In genomic region chr4:110510955-110511544, GRCh38 we compare ENCODE assay signal across 8 cellular contexts. TPM values are rescaled to one million over a fixed set of nuclear protein-coding genes. Genes with fewer than 3 reads are reported as not detected.
DNase-seq lines count a peak whose midpoint lies in the region; ATAC-seq and TF ChIP-seq lines count a peak whose summit lies in the region.

No MANE protein-coding gene starts in this region.

- H3K27me3 Mint-ChIP-seq in Caco-2 (ENCODE audit: insufficient read depth, unreplicated experiment) = no peaks in the 10 kb centered on the region

- H3K9me2 ChIP-seq in MM.1S (replicated peaks; ENCODE audit: insufficient read depth, low read length) (no peaks in the 10 kb centered on the region), SK-N-SH (no peaks in the 10 kb centered on the region)

- H3K23ac ChIP-seq in neuronal stem cell (ENCODE audit: low read depth, low read length, poor library complexity) = no peak overlapping the region

- TF ChIP-seq EP300 in SK-N-SH (IDR thresholded peaks at IDR 0.05; ENCODE audit: borderline replicate concordance in 1 of 2, low read depth in 1 of 2, low read length in 1 of 2) = no peak

- no peak overlapping the region for H3K9ac ChIP-seq in MM.1S (ENCODE audit: low read length)
- no peak overlapping the region for H3K9ac ChIP-seq in SK-N-SH
- no peak overlapping the region for H3K9ac ChIP-seq in neuronal stem cell (ENCODE audit: low read depth, low read length, poor library complexity)

- H3K36me3 Mint-ChIP-seq in Caco-2 (ENCODE audit: insufficient read depth, unreplicated experiment) = no peaks in the 10 kb centered on the region

- H3K4me3 ChIP-seq in Caco-2 (ENCODE audit: low read depth, low read length) (no peak overlapping the region), MM.1S (ENCODE audit: low read length) (no peak overlapping the region), SK-N-SH (ENCODE audit: low read depth in 2 of 2, low read length in 1 of 2) (no peak overlapping the region; a peak in 1 of 4 replicates), neuronal stem cell (ENCODE audit: low read length in 2 of 2) (no peak overlapping the region)

- no peaks in the 10 kb centered on the region for H3K27me3 ChIP-seq in Caco-2 (replicated peaks; ENCODE audit: control insufficient read depth, insufficient read depth, low read length)
- no peaks in the 10 kb centered on the region for H3K27me3 ChIP-seq in MM.1S (replicated peaks; ENCODE audit: insufficient read depth, low read length)
- H3K27me3 ChIP-seq in SK-N-SH (ENCODE audit: insufficient read depth) = no peaks in the 10 kb centered on the region
- no peaks in the 10 kb centered on the region for H3K27me3 ChIP-seq in neuronal stem cell (ENCODE audit: control insufficient read depth in 3 of 3, insufficient read depth in 3 of 3, low read depth in 1 of 3, low read length in 3 of 3)

- POLR2A ChIA-PET in Caco-2 (lab: Charles Lee) = no interaction called here
- POLR2A ChIA-PET in SK-N-SH (lab: Yijun Ruan, JAX) = no interaction called here

- CTCF ChIA-PET in Caco-2 (lab: Charles Lee) = interaction anchor here (3.9 kb wide), 1 partner anchor 167 kb away, joined by 81 read pairs; no protein-coding TSS in a partner anchor
- CTCF ChIA-PET in SK-N-SH (lab: Yijun Ruan, JAX) = interaction anchor here (0.5 to 18.9 kb wide), 41 partner anchors 10 to 1708 kb away, joined by 3 to 591 read pairs (median 3); partner anchors contain the start of gene ELOVL6

- no peak overlapping the region for H2BK12ac ChIP-seq in neuronal stem cell (ENCODE audit: low read length)

- H2BK5ac ChIP-seq in neuronal stem cell (ENCODE audit: low read length) = no peak overlapping the region

- H3K4me2 ChIP-seq in MM.1S (ENCODE audit: low read depth, low read length) = no peak overlapping the region
- no peak overlapping the region for H3K4me2 ChIP-seq in SK-N-SH
- no peak overlapping the region for H3K4me2 ChIP-seq in neuronal stem cell (ENCODE audit: insufficient read depth, low read length, poor library complexity, severe bottlenecking)

- H4K20me1 ChIP-seq in MM.1S (ENCODE audit: insufficient read depth, low read length) = no peaks in the 10 kb centered on the region
- no peaks in the 10 kb centered on the region for H4K20me1 ChIP-seq in SK-N-SH (ENCODE audit: insufficient read depth)

- DNase-seq in Caco-2 (peak in 1 of 2 experiments; percentile 38), MM.1S (peak; percentile 79), SK-N-SH (peak; percentile 40), fibroblast of gingiva (ENCODE audit: low read depth) (peak; percentile 53), neuronal stem cell (ENCODE audit: low spot score) (peak; percentile 58)
- DNase-seq in activated T-cell treated with anti-CD3 and anti-CD28 coated beads, Interleukin-2, amount 50 U/mL, for 1 hour = no peak

- no peak overlapping the region for H4K91ac ChIP-seq in neuronal stem cell (ENCODE audit: low read depth, low read length, poor library complexity)

- intact Hi-C loops in Caco-2 (cut with micrococcal nuclease; ENCODE audit: unreplicated experiment) = loop anchor here (1.0 to 2.0 kb wide), 5 partner anchors 30 to 512 kb away; no protein-coding TSS in a partner anchor

- no peak overlapping the region for H2BK15ac ChIP-seq in neuronal stem cell (ENCODE audit: low read length)

- H2BK120ac ChIP-seq in neuronal stem cell (ENCODE audit: low read depth, low read length) = no peak overlapping the region

- H3K9me3 Mint-ChIP-seq in Caco-2 (ENCODE audit: unreplicated experiment) = no peaks in the 10 kb centered on the region

- TF ChIP-seq RAD21 in SK-N-SH (IDR thresholded peaks at IDR 0.05; ENCODE audit: low read length) = peak; percentile 78

- H3K27ac ChIP-seq in MM.1S (ENCODE audit: low read length) (no peak overlapping the region), SK-N-SH (ENCODE audit: low read depth in 2 of 2, low read length in 1 of 2) (no peak overlapping the region), neuronal stem cell (replicated peaks; ENCODE audit: low read length) (no peak overlapping the region)

- no peak overlapping the region for H3K4me3 Mint-ChIP-seq in Caco-2 (ENCODE audit: unreplicated experiment)

- ATAC-seq in GM21360 (IDR thresholded peaks at IDR 0.05; ENCODE audit: unreplicated experiment) (peak; percentile 45), HG02571 (IDR thresholded peaks at IDR 0.05; ENCODE audit: unreplicated experiment) (no peak)

- no peaks in the 10 kb centered on the region for H3K4me1 Mint-ChIP-seq in Caco-2 (ENCODE audit: low read depth, unreplicated experiment)

- WGBS in SK-N-SH (ENCODE audit: low lambda C conversion rate) = 7% methylated on average over 4 of the region's 4 CpGs
- no CpG with 5 or more reads among the region's 4 CpGs for WGBS in neuronal stem cell (ENCODE audit: extremely low coverage in 2 of 2, insufficient read length in 2 of 2, insufficient replicate concordance in 1 of 2), 2 donors

- no peak overlapping the region for H3K14ac ChIP-seq in neuronal stem cell (ENCODE audit: low read length)

- H3K18ac ChIP-seq in neuronal stem cell (ENCODE audit: low read length) = no peak overlapping the region

- H2AK5ac ChIP-seq in neuronal stem cell (ENCODE audit: low read depth, low read length) = no peak overlapping the region

- H3K36me3 ChIP-seq in Caco-2 (ENCODE audit: control insufficient read depth, insufficient read depth, low read length) = no peaks in the 10 kb centered on the region
- H3K36me3 ChIP-seq in MM.1S (replicated peaks; ENCODE audit: insufficient read depth, low read length) = no peaks in the 10 kb centered on the region
- no peaks in the 10 kb centered on the region for H3K36me3 ChIP-seq in SK-N-SH (replicated peaks in 1 of 2; ENCODE audit: control insufficient read depth in 1 of 2, insufficient read depth in 2 of 2, low read length in 1 of 2)
- no peaks in the 10 kb centered on the region for H3K36me3 ChIP-seq in neuronal stem cell (replicated peaks in 1 of 2; ENCODE audit: control insufficient read depth in 2 of 2, insufficient read depth in 2 of 2, low read length in 2 of 2)

- no peaks in the 10 kb centered on the region for H3K79me1 ChIP-seq in neuronal stem cell (ENCODE audit: low read depth, low read length)

- H3K4me1 ChIP-seq in Caco-2 = no peaks in the 10 kb centered on the region
- H3K4me1 ChIP-seq in MM.1S (ENCODE audit: low read length) = peaks cover 6% of the 10 kb centered on the region; the same call in 1 of the 2 replicates
- H3K4me1 ChIP-seq in SK-N-SH (ENCODE audit: control insufficient read depth in 1 of 2, insufficient read depth in 2 of 2, low read depth in 1 of 2, low read length in 1 of 2) = no peaks in the 10 kb centered on the region; a peak in 1 of 4 replicates
- no peaks in the 10 kb centered on the region for H3K4me1 ChIP-seq in neuronal stem cell (ENCODE audit: control insufficient read depth in 2 of 2, insufficient read depth in 1 of 2, low read depth in 1 of 2, low read length in 2 of 2)

- BruUV-seq in Caco-2 (replicated peaks; lab: Mats Ljungman, UMichigan) = no TSS peak

- peaks cover 7% of the 10 kb centered on the region; the same call in 1 of the 2 replicates for H3F3A ChIP-seq in MM.1S (ENCODE audit: insufficient read depth, low read length)
- H3F3A ChIP-seq in SK-N-SH (replicated peaks; ENCODE audit: insufficient read depth) = no peaks in the 10 kb centered on the region

- no peak overlapping the region for H2AFZ ChIP-seq in MM.1S (ENCODE audit: low read length)
- no peak overlapping the region for H2AFZ ChIP-seq in SK-N-SH (ENCODE audit: low read depth)
- H2AFZ ChIP-seq in neuronal stem cell (ENCODE audit: low read length) = no peak overlapping the region

- H3K9me3 ChIP-seq in Caco-2 (no peaks in the 10 kb centered on the region), MM.1S (replicated peaks; ENCODE audit: insufficient read depth, low read length) (no peaks in the 10 kb centered on the region), SK-N-SH (no peaks in the 10 kb centered on the region), neuronal stem cell (replicated peaks in 1 of 2; ENCODE audit: control insufficient read depth in 2 of 2, insufficient read depth in 1 of 2, low read depth in 1 of 2, low read length in 2 of 2) (no peaks in the 10 kb centered on the region)

- H3K79me2 ChIP-seq in MM.1S (ENCODE audit: low read length) = no peaks in the 10 kb centered on the region
- H3K79me2 ChIP-seq in SK-N-SH (ENCODE audit: insufficient read depth) = no peaks in the 10 kb centered on the region

- no peak overlapping the region for H4K8ac ChIP-seq in neuronal stem cell (ENCODE audit: low read depth, low read length)

- TF ChIP-seq CTCF in Caco-2 (IDR thresholded peaks at IDR 0.05; ENCODE audit: insufficient read depth in 1 of 2, low read depth in 1 of 2, low read length in 1 of 2, severe bottlenecking in 1 of 2, unreplicated experiment in 1 of 2) (peak; percentile 56 to 60), MM.1S (IDR thresholded peaks at IDR 0.05; ENCODE audit: low read length) (peak; percentile 59), SK-N-SH (IDR thresholded peaks at IDR 0.05) (peak; percentile 84)

- H3K27ac Mint-ChIP-seq in Caco-2 (ENCODE audit: unreplicated experiment) = no peak overlapping the region

- no peak overlapping the region for H3K4ac ChIP-seq in neuronal stem cell (ENCODE audit: low read length)

TF ChIP-seq in SK-N-SH, 30 proteins besides CTCF, POLR2A, EP300 and RAD21:
- TF ChIP-seq SMC3 (IDR thresholded peaks at IDR 0.05; ENCODE audit: low read depth, low read length) (peak; percentile 51), FOXM1 (IDR thresholded peaks at IDR 0.05; ENCODE audit: low read depth) (no peak), ELF1 (IDR thresholded peaks at IDR 0.05) (no peak)

RNA-seq across cellular contexts. Expression of gene ENPEP, which starts 35.1 kb away (rescaled TPM):
- total RNA-seq in Caco-2 (2022) = 4.7 and 5.6 TPM in 2 replicates
- 0.15 and 0.16 TPM in 2 replicates for polyA plus RNA-seq in SK-N-SH (2012; rRNA removed)
- 0.04 and 0.19 TPM in 2 replicates for polyA plus RNA-seq in SK-N-SH (2012; cell fraction: cytosol; rRNA removed)
- polyA plus RNA-seq in SK-N-SH (2012; cell fraction: nucleus; rRNA removed) = 0.04 and 0.05 TPM in 2 replicates
- polyA plus RNA-seq in neuronal stem cell (2013, experiment 1 of 2) = 0.95 TPM
- polyA plus RNA-seq in neuronal stem cell (2013, experiment 2 of 2) = 0.87 TPM
